8 cellular contexts compared by ENCODE assay signal in genomic region chr10:68074775-68075549, GRCh38. TPM values are rescaled to one million over a fixed set of nuclear protein-coding genes. Genes with fewer than 3 reads are reported as not detected.
DNase-seq lines count a peak whose midpoint lies in the region; ATAC-seq and TF ChIP-seq lines count a peak whose summit lies in the region.

HERC4 (minus strand) TSS chr10:68075283; CDS start chr10:68073108, 2,175 bp downstream.

- WGBS in ectodermal cell, 2 experiments: 1% methylated on average over 62 to 64 of the region's 64 CpGs

- H3K27ac ChIP-seq in ectodermal cell (ENCODE audit: insufficient read depth, low read depth, low read length, poor library complexity, severe bottlenecking) (peak within 1 kb of the TSS; percentile 97), lower lobe of right lung (peak within 1 kb of the TSS; percentile 97)

- H3K4me3 ChIP-seq in ectodermal cell (ENCODE audit: insufficient read depth, low read depth, low read length): peak within 1 kb of the TSS; percentile 98
- H3K4me3 ChIP-seq in lower lobe of right lung: peak within 1 kb of the TSS; percentile 90

- H3K36me3 ChIP-seq in ectodermal cell (ENCODE audit: control insufficient read depth, insufficient read depth, low read length) (no peaks in the 10 kb centered on the region), lower lobe of right lung (peaks cover 16% of the 10 kb centered on the region)

- H3K27me3 ChIP-seq in ectodermal cell (ENCODE audit: control insufficient read depth, insufficient read depth, low read length, poor library complexity, severe bottlenecking) (no peaks in the 10 kb centered on the region), lower lobe of right lung (ENCODE audit: low read depth) (no peaks in the 10 kb centered on the region)

- peak; percentile 95 for DNase-seq in CD1c-positive myeloid dendritic cell (ENCODE audit: extremely low spot score)
- DNase-seq in NCI-H82 treated with DMSO at 0.1 percent for 48 hours (lab: John Stamatoyannopoulos, UW; ENCODE audit: unreplicated experiment): peak; percentile 62
- peak; percentile 77 to 88 for DNase-seq in activated CD8-positive, alpha-beta memory T cell treated with anti-CD3 and anti-CD28 coated beads for 1 hour (ENCODE audit: extremely low read depth in 1 of 2, low read depth in 1 of 2)
- DNase-seq in lower lobe of right lung: peak; percentile 96
- peak; percentile 71 to 86 (median 84) for DNase-seq in stimulated activated CD4-positive, alpha-beta T cell treated with anti-CD3 and anti-CD28 coated beads, TNF-alpha, amount 100 ng/mL, for 1 hour (ENCODE audit: low read depth in 3 of 3, low spot score in 1 of 3)

- peak; percentile 86 for ATAC-seq in GM19328 (IDR thresholded peaks at IDR 0.05; ENCODE audit: unreplicated experiment)
- peak; percentile 74 for ATAC-seq in HG03469 (IDR thresholded peaks at IDR 0.05; ENCODE audit: unreplicated experiment)
- peak; percentile 99 to 100 for ATAC-seq in lower lobe of right lung

- TF ChIP-seq CTCF in lower lobe of right lung (IDR thresholded peaks at IDR 0.05): no peak

- intact Hi-C loops in lower lobe of right lung (cut with DNase I): no loop called here

- H3K4me1 ChIP-seq in ectodermal cell (ENCODE audit: control insufficient read depth, insufficient read depth, low read length): peaks cover 7% of the 10 kb centered on the region
- H3K4me1 ChIP-seq in lower lobe of right lung: peaks cover 29% of the 10 kb centered on the region

- no peaks in the 10 kb centered on the region for H3K9me3 ChIP-seq in ectodermal cell (ENCODE audit: control insufficient read depth, low read length)
- H3K9me3 ChIP-seq in lower lobe of right lung: no peaks in the 10 kb centered on the region

RNA-seq across cellular contexts. Expression of gene HERC4, which starts in this region (rescaled TPM):
- 41.3 TPM for polyA plus RNA-seq in ectodermal cell (2013, experiment 1 of 4)
- 40.2 TPM for polyA plus RNA-seq in ectodermal cell (2013, experiment 2 of 4)
- polyA plus RNA-seq in ectodermal cell (2013, experiment 3 of 4): 24.7 TPM
- 30.5 TPM for polyA plus RNA-seq in ectodermal cell (2013, experiment 4 of 4)
- 63.6 TPM for total RNA-seq in lower lobe of right lung

Comparison
In these comparisons a context has a peak if more than half of its experiments do, and no peak if none do; other contexts are left out.
1. Peak in every context shown above with its lines: DNase-seq, ATAC-seq, H3K4me3 ChIP-seq and H3K27ac ChIP-seq.